Comparison of ENCODE assay signal across 26 cellular contexts in the genomic region with DNA sequence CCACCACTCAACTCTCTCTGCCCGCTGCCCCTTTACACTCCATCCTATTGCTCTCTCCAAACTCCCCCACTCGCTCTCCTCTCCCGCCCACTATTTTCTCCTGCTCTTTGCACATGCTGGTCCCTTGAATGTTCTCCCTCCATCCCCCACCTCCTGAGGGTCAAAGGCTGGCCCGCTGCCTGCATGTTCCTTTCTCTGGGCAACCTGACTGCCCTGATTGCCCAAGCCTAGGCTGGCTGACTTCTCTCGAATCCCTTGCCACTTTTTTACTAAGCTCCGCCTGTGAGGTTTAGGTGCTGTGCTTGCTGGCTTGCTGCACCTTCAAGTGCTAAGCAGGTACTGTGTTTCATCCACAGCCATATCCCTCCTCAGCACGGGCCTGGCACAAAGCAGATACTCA. TPM values are rescaled to one million over a fixed set of nuclear protein-coding genes. Genes with fewer than 3 reads are reported as not detected.
A peak's percentile ranks its signal among the peaks of the same experiment; 100 is the strongest.
DNase-seq lines count a peak whose midpoint lies in the region; ATAC-seq and TF ChIP-seq lines count a peak whose summit lies in the region.
"Had no signal": no experiment of that assay in that cellular context is flagged by ENCODE, and none has a peak within 500 bp of the region (broad histone marks: within the 10 kb centered on the region; RNA-seq: fewer than 3 reads in every experiment).

No MANE protein-coding gene starts in this region.

- H3K27me3 Mint-ChIP-seq in HFFc6 (ENCODE audit: insufficient read depth) (no peaks in the 10 kb centered on the region; the same call in none of the 2 replicates), endodermal cell (ENCODE audit: insufficient read depth) (no peaks in the 10 kb centered on the region)
- H3K27me3 Mint-ChIP-seq: activated naive CD8-positive, alpha-beta T cell treated with anti-CD3 and anti-CD28 coated beads, Interleukin-2, amount 10 ng/mL, durations not matched to agents 7 days and 5 days had no signal

- WGBS in right cardiac atrium: 89% methylated on average over 7 of the region's 7 CpGs
- WGBS in endodermal cell (ENCODE audit: insufficient coverage in 1 of 2, insufficient read length in 1 of 2), 2 experiments: 93 to 97% methylated on average over 6 to 7 of the region's 7 CpGs

- H3K27ac Mint-ChIP-seq in HFFc6 (peak overlapping the region; percentile 39; the same call in 1 of the 2 replicates), endodermal cell (no peak overlapping the region)
- peak overlapping the region; percentile 63 for H3K27ac Mint-ChIP-seq in stimulated activated effector memory CD8-positive, alpha-beta T cell treated with anti-CD3 and anti-CD28 coated beads, Interleukin-12 subunit alpha, Interleukin-12 subunit beta, amount 100 ng/mL, for 72 hours

- TF ChIP-seq CTCF in HFFc6 (IDR thresholded peaks at IDR 0.05) (no peak), endodermal cell (conservative IDR thresholded peaks at IDR 0.05) (no peak), RWPE1 (conservative IDR thresholded peaks at IDR 0.05; ENCODE audit: low read depth) (no peak)

- H3K9me3 Mint-ChIP-seq in HFFc6 (no peaks in the 10 kb centered on the region), endodermal cell (peaks cover 7% of the 10 kb centered on the region)
- no peaks in the 10 kb centered on the region for H3K9me3 Mint-ChIP-seq in stimulated activated effector memory CD8-positive, alpha-beta T cell treated with anti-CD3 and anti-CD28 coated beads, Interleukin-12 subunit alpha, Interleukin-12 subunit beta, amount 100 ng/mL, for 72 hours
- H3K9me3 Mint-ChIP-seq: activated naive CD8-positive, alpha-beta T cell treated with anti-CD3 and anti-CD28 coated beads, Interleukin-2, amount 10 ng/mL, durations not matched to agents 7 days and 5 days; activated T-cell treated with anti-CD3 and anti-CD28 coated beads, Interleukin-2, amount 50 U/mL, for 4 hours had no signal

- H3K4me1 Mint-ChIP-seq in HFFc6 (ENCODE audit: low read depth): peaks cover 56% of the 10 kb centered on the region
- H3K4me1 Mint-ChIP-seq in endodermal cell: peaks cover 29% of the 10 kb centered on the region
- peaks cover 55% of the 10 kb centered on the region for H3K4me1 Mint-ChIP-seq in stimulated activated effector memory CD8-positive, alpha-beta T cell treated with anti-CD3 and anti-CD28 coated beads, Interleukin-12 subunit alpha, Interleukin-12 subunit beta, amount 100 ng/mL, for 72 hours

- H3K4me3 ChIP-seq in right cardiac atrium (ENCODE audit: low read length) (no peak overlapping the region), endodermal cell (ENCODE audit: low read length) (peak overlapping the region; percentile 91)
- H3K4me3 ChIP-seq: BLaER1 treated with 17β-estradiol and CSF1 and Interleukin-3, amounts not matched to agents 10 nM and 100 nM; dorsolateral prefrontal cortex; pancreas; right atrium auricular region had no signal

- POLR2A ChIA-PET in RWPE1 (lab: Yijun Ruan, JAX; ENCODE audit: low non-redundant PET): no interaction called here

- H3K36me3 Mint-ChIP-seq in HFFc6 (ENCODE audit: low read depth) (peaks cover 55% of the 10 kb centered on the region), endodermal cell (ENCODE audit: low read depth) (peaks cover 65% of the 10 kb centered on the region)
- peaks cover 52% of the 10 kb centered on the region for H3K36me3 Mint-ChIP-seq in stimulated activated effector memory CD8-positive, alpha-beta T cell treated with anti-CD3 and anti-CD28 coated beads, Interleukin-12 subunit alpha, Interleukin-12 subunit beta, amount 100 ng/mL, for 72 hours

- intact Hi-C loops in left cardiac atrium (cut with DNase I): no loop called here
- intact Hi-C loops in right cardiac atrium (cut with DNase I): no loop called here

- H3K27me3 ChIP-seq in right cardiac atrium (ENCODE audit: control insufficient read depth, insufficient read depth) (no peaks in the 10 kb centered on the region), endodermal cell (ENCODE audit: control insufficient read depth, insufficient read depth, low read length, poor library complexity, severe bottlenecking) (no peaks in the 10 kb centered on the region)
- H3K27me3 ChIP-seq: BLaER1 treated with 17β-estradiol and CSF1 and Interleukin-3, amounts not matched to agents 10 nM and 100 nM; dorsolateral prefrontal cortex; pancreas; right atrium auricular region had no signal

- CTCF ChIA-PET in RWPE1 (lab: Yijun Ruan, JAX): interaction anchor here (0.9 kb wide), 1 partner anchor 37 kb away, joined by 3 read pairs; no protein-coding TSS in a partner anchor

- no peaks in the 10 kb centered on the region for H3K4me1 ChIP-seq in right cardiac atrium (ENCODE audit: control insufficient read depth, insufficient read depth, low read length)
- no peaks in the 10 kb centered on the region for H3K4me1 ChIP-seq in endodermal cell (ENCODE audit: control insufficient read depth, insufficient read depth, low read length)

- DNase-seq in left cardiac atrium (peak; percentile 5), right cardiac atrium (no peak), HFFc6 (no peak), endodermal cell (no peak), RWPE1 (ENCODE audit: low spot score) (no peak), DMS153 treated with DMSO at 0.1 percent for 48 hours (lab: John Stamatoyannopoulos, UW; ENCODE audit: unreplicated experiment) (no peak)
- DNase-seq in stimulated activated effector memory CD8-positive, alpha-beta T cell treated with anti-CD3 and anti-CD28 coated beads, Interleukin-12 subunit alpha, Interleukin-12 subunit beta, amount 100 ng/mL, for 72 hours (ENCODE audit: low spot score in 2 of 2): no peak
- no peak for DNase-seq in stimulated activated CD4-positive, alpha-beta T cell treated with anti-CD3 and anti-CD28 coated beads, Interleukin-4, amount 100 ng/mL, for 4 hours
- DNase-seq: activated naive CD8-positive, alpha-beta T cell treated with anti-CD3 and anti-CD28 coated beads, Interleukin-2, amount 10 ng/mL, durations not matched to agents 7 days and 5 days; activated T-cell treated with anti-CD3 and anti-CD28 coated beads, Interleukin-2, amount 50 U/mL, for 4 hours; cerebellar nuclear complex; DMS153; GDM1; left colon; mesenchymal stem cell; NCI-H1436 treated with DMSO at 0.1 percent for 48 hours; NCI-H510A; SIG-M5; stimulated activated CD4-positive, alpha-beta T cell treated with anti-CD3 and anti-CD28 coated beads, Interleukin-4, amount 100 ng/mL, for 1 hour; stimulated activated naive CD4-positive, alpha-beta T cell treated with Interleukin-2 at 50 U/mL for 16 hours; SW 1271 had no signal

- no peak overlapping the region for H3K9ac ChIP-seq in endodermal cell (ENCODE audit: extremely low read depth, low read length, poor library complexity, severe bottlenecking)
- H3K9ac ChIP-seq: KMS-11 had no signal

- H3K36me3 ChIP-seq in endodermal cell (ENCODE audit: control insufficient read depth, insufficient read depth, low read length): peaks cover 68% of the 10 kb centered on the region

- no peak overlapping the region for H3K27ac ChIP-seq in right cardiac atrium (ENCODE audit: low read length)
- no peak overlapping the region for H3K27ac ChIP-seq in endodermal cell (ENCODE audit: low read depth, low read length)
- H3K27ac ChIP-seq in RWPE1: no peak overlapping the region
- H3K27ac ChIP-seq: BLaER1 treated with 17β-estradiol and CSF1 and Interleukin-3, amounts not matched to agents 10 nM and 100 nM; dorsolateral prefrontal cortex; KMS-11; pancreas; right atrium auricular region had no signal

- H3K4me3 Mint-ChIP-seq in HFFc6 (no peak overlapping the region), endodermal cell (peak overlapping the region; percentile 78)
- peak overlapping the region; percentile 82 for H3K4me3 Mint-ChIP-seq in stimulated activated effector memory CD8-positive, alpha-beta T cell treated with anti-CD3 and anti-CD28 coated beads, Interleukin-12 subunit alpha, Interleukin-12 subunit beta, amount 100 ng/mL, for 72 hours
- H3K4me3 Mint-ChIP-seq: activated naive CD8-positive, alpha-beta T cell treated with anti-CD3 and anti-CD28 coated beads, Interleukin-2, amount 10 ng/mL, durations not matched to agents 7 days and 5 days had no signal

- H3K9me3 ChIP-seq in right cardiac atrium (ENCODE audit: control insufficient read depth, low read length) (no peaks in the 10 kb centered on the region), endodermal cell (ENCODE audit: control insufficient read depth, low read length) (peaks cover 9% of the 10 kb centered on the region)
- H3K9me3 ChIP-seq: BLaER1 treated with 17β-estradiol and CSF1 and Interleukin-3, amounts not matched to agents 10 nM and 100 nM; pancreas; right atrium auricular region had no signal

- ATAC-seq in left cardiac atrium: no peak
- no peak for ATAC-seq in right cardiac atrium
- no peak for ATAC-seq in stimulated activated effector memory CD8-positive, alpha-beta T cell treated with anti-CD3 and anti-CD28 coated beads, Interleukin-12 subunit alpha, Interleukin-12 subunit beta, amount 100 ng/mL, for 72 hours
- ATAC-seq: activated T-cell treated with anti-CD3 and anti-CD28 coated beads, Interleukin-2, amount 50 U/mL, for 4 hours; left colon; pancreas had no signal

RNA-seq across cellular contexts. Expression of gene EMC8, which starts 2.7 kb away (rescaled TPM):
- total RNA-seq in left cardiac atrium (10 to 100 TPM; 18.6 to 24.4 TPM), right cardiac atrium (10 to 100 TPM; 18.5 to 22.0 (median 21.2) TPM), endodermal cell (10 to 100 TPM; 60.1 to 67.6 TPM)
- polyA plus RNA-seq in right cardiac atrium: 13.8 TPM
- 10 to 100 TPM; 31.7 to 38.4 (median 36.6) TPM for total RNA-seq in HFFc6 (2021; fragmentation: NEBNext Ultra II Directional; extraction: Animal tissue kit (Norgen Biotek cat#: 25700))
- 39.9 TPM for polyA plus RNA-seq in endodermal cell (2013, experiment 1 of 2)
- polyA plus RNA-seq in endodermal cell (2013, experiment 2 of 2): 37.1 TPM

RNA-seq across cellular contexts. Expression of gene COX4I1, which starts 2.9 kb away (rescaled TPM):
- 1,000 to 10,000 TPM; 1,590 to 1,597 TPM for total RNA-seq in left cardiac atrium
- total RNA-seq in right cardiac atrium: 1,000 to 10,000 TPM; 1,306 to 1,768 (median 1,579) TPM
- polyA plus RNA-seq in right cardiac atrium: 4,150 TPM
- total RNA-seq in HFFc6 (2021; fragmentation: NEBNext Ultra II Directional; extraction: Animal tissue kit (Norgen Biotek cat#: 25700)): 100 to 1,000 TPM; 427 to 518 (median 497) TPM
- total RNA-seq in endodermal cell: 100 to 1,000 TPM; 436 to 471 TPM
- polyA plus RNA-seq in endodermal cell (2013, experiment 1 of 2): 553 TPM
- polyA plus RNA-seq in endodermal cell (2013, experiment 2 of 2): 508 TPM

RNA-seq across cellular contexts. Expression of gene C16orf74, which starts 45.7 kb away (rescaled TPM):
- total RNA-seq in left cardiac atrium (1 to 10 TPM; 2.3 to 2.6 TPM), right cardiac atrium (1 to 10 TPM; 1.1 to 2.1 (median 1.4) TPM), endodermal cell (1 to 10 TPM; 3.6 to 7.4 TPM)
- polyA plus RNA-seq in right cardiac atrium: 1.8 TPM
- 10 to 100 TPM; 13.4 to 18.6 (median 15.7) TPM for total RNA-seq in HFFc6 (2021; fragmentation: NEBNext Ultra II Directional; extraction: Animal tissue kit (Norgen Biotek cat#: 25700))
- 1.7 TPM for polyA plus RNA-seq in endodermal cell (2013, experiment 1 of 2)
- polyA plus RNA-seq in endodermal cell (2013, experiment 2 of 2): 2.0 TPM
